8 cellular contexts compared by ENCODE assay signal in the genomic region with DNA sequence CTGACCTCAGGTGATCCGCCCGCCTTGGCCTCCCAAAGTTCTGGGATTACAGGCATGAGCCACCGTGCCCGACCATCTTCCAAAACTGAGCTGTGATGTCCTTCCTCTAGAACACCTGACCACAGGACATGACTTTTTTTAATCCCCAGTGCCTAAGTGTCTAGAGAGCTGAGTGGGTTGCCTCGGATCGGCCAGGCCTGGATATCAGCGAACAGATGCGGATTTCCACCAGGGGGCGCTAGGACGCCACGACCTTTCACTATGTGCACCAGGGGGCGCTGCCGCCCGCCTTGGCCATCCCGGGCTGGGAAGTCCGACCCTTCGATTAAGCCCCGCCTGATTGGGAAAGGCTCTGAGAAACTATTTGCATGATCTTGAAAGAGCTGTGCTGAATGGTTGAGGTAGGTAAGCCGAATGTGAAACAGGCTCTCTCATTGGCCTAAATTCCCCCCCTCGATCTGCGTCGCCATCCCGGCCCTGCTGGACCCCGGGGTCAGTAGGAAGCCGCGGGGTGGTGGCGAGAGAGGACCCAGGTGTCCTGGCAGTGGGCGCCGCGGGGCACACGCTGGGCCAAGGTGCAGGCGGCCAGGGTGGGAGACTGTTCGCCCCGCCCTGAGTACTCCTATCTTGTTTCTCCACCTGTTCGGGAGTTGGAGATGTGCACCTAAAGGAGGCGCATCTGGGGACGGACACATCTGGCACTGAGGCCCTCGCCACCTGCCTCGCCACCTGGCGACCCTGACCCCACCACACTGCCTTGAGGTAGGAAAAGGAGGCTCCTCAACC. TPM values are rescaled to one million over a fixed set of nuclear protein-coding genes. Genes with fewer than 3 reads are reported as not detected.
DNase-seq lines count a peak whose midpoint lies in the region; ATAC-seq and TF ChIP-seq lines count a peak whose summit lies in the region.

A gene with protein sequence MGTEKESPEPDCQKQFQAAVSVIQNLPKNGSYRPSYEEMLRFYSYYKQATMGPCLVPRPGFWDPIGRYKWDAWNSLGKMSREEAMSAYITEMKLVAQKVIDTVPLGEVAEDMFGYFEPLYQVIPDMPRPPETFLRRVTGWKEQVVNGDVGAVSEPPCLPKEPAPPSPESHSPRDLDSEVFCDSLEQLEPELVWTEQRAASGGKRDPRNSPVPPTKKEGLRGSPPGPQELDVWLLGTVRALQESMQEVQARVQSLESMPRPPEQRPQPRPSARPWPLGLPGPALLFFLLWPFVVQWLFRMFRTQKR (plus strand): TSS at position 496 of the 786 bp plus-strand sequence. CDS start 458 bp downstream, outside the sequence.

- in situ Hi-C loops in astrocyte of the cerebellum (cut with HindIII; ENCODE audit: low sequenced_read_pairs) = no loop called here

- peak; percentile 93 to 96 for DNase-seq in NCI-H1930 (lab: John Stamatoyannopoulos, UW)
- DNase-seq in T-helper 22 cell (ENCODE audit: low read depth) = peak; percentile 91
- DNase-seq in astrocyte of the cerebellum (ENCODE audit: low read depth) = peak; percentile 95
- DNase-seq in hepatic stellate cell (ENCODE audit: low spot score) = peak; percentile 100
- peak; percentile 98 for DNase-seq in renal cortical epithelial cell (ENCODE audit: low read depth)
- no peak for DNase-seq in cortex of kidney (lab: John Stamatoyannopoulos, UW)

- ATAC-seq in GM18502 (IDR thresholded peaks at IDR 0.05; ENCODE audit: poor library complexity, unreplicated experiment) (peak; percentile 75), HG02970 (IDR thresholded peaks at IDR 0.05; ENCODE audit: low FRiP score, unreplicated experiment) (peak; percentile 74)

- peak; percentile 100 for TF ChIP-seq CTCF in astrocyte of the cerebellum (IDR thresholded peaks at IDR 0.05; ENCODE audit: low read depth, low read length, missing control alignments)

- H3K4me3 ChIP-seq in astrocyte of the cerebellum (ENCODE audit: low read depth, low read length) = peak within 1 kb of the TSS; percentile 53

RNA-seq across cellular contexts. Expression of the gene that starts here (rescaled TPM):
- 7.2 and 9.6 TPM in 2 replicates for total RNA-seq in renal cortical epithelial cell
